Comparison of ENCODE assay signal across 14 cellular contexts in the genomic region with DNA sequence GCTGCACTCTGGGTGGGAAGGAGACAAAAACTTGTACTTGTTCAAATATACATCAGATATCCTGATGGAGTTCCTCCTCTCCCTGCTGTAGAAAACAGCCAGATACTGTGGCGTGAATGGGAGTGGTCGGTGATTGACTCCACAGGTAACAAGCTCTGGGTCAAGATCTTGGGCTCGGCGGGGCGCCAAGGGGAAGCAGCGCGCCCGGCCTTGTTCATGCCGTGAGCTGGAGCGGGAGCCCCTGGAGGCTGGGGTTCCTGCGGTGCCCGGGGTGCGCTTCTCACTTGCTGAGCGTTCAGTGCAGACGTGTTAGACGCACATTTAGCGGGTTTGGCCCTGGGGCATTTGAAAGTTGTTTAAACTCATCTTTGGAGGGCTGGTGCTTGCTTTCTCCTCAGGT.
DNase-seq lines count a peak whose midpoint lies in the region; TF ChIP-seq lines count a peak whose summit lies in the region.
"Had no signal": no experiment of that assay in that cellular context is flagged by ENCODE, and none has a peak within 500 bp of the region (broad histone marks: within the 10 kb centered on the region; RNA-seq: fewer than 3 reads in every experiment).

No MANE protein-coding gene starts in this region.

- peaks cover 3% of the 10 kb centered on the region for H3K27me3 Mint-ChIP-seq in nephron progenitor cell (ENCODE audit: low read depth, poor library complexity)
- H3K27me3 Mint-ChIP-seq: CD8-positive, alpha-beta memory T cell had no signal

- H3K9me3 Mint-ChIP-seq in nephron progenitor cell = no peaks in the 10 kb centered on the region
- H3K9me3 Mint-ChIP-seq: CD8-positive, alpha-beta memory T cell had no signal

- peaks cover 40% of the 10 kb centered on the region for H3K36me3 Mint-ChIP-seq in nephron progenitor cell (ENCODE audit: low read depth)

- H3K27ac Mint-ChIP-seq in nephron progenitor cell = peak overlapping the region; percentile 59

- TF ChIP-seq CTCF in nephron progenitor cell (IDR thresholded peaks at IDR 0.05) = no peak

- DNase-seq in NCI-H1417 (lab: John Stamatoyannopoulos, UW) = peak in 2 of 3 experiments; percentile 52 to 56
- DNase-seq in NCI-H1417 treated with DMSO at 0.1 percent for 48 hours (lab: John Stamatoyannopoulos, UW) = no peak
- DNase-seq in COR-L47 (lab: John Stamatoyannopoulos, UW) = peak; percentile 58
- peak; percentile 0 for DNase-seq in NCI-H146 treated with DMSO at 0.1 percent for 48 hours (lab: John Stamatoyannopoulos, UW; ENCODE audit: unreplicated experiment)
- DNase-seq in nephron progenitor cell = no peak
- DNase-seq in activated naive CD4-positive, alpha-beta T cell treated with anti-CD3 and anti-CD28 coated beads, Interleukin-2, amount 50 U/mL, for 16 hours = no peak
- no peak for DNase-seq in UCSD-AML1 (lab: John Stamatoyannopoulos, UW; ENCODE audit: unreplicated experiment)
- no peak for DNase-seq in COLO829 (ENCODE audit: low spot score)
- DNase-seq: 8988T; AML-193; Calu3; CD8-positive, alpha-beta memory T cell; DMS53; IMR-90 had no signal

- peaks cover 7% of the 10 kb centered on the region for H3K4me1 Mint-ChIP-seq in nephron progenitor cell

- H3K4me3 Mint-ChIP-seq in nephron progenitor cell = no peak overlapping the region
- H3K4me3 Mint-ChIP-seq: CD8-positive, alpha-beta memory T cell had no signal

Comparison
In these comparisons a context has a peak if more than half of its experiments do, and no peak if none do; other contexts are left out.
1. DNase-seq: peak in NCI-H1417 (2 of 3), COR-L47 (single experiment) and NCI-H146 treated with DMSO at 0.1 percent for 48 hours (single experiment); none in NCI-H1417 treated with DMSO at 0.1 percent for 48 hours (single experiment), nephron progenitor cell (single experiment), activated naive CD4-positive, alpha-beta T cell treated with anti-CD3 and anti-CD28 coated beads, Interleukin-2, amount 50 U/mL, for 16 hours (single experiment), UCSD-AML1 (single experiment) and COLO829 (single experiment).